Comparison of ENCODE assay signal across 11 cellular contexts in genomic region chr14:68518910-68519686, GRCh38.
A peak's percentile ranks its signal among the peaks of the same experiment; 100 is the strongest.
DNase-seq lines count a peak whose midpoint lies in the region; ATAC-seq and TF ChIP-seq lines count a peak whose summit lies in the region.
"Had no signal": no experiment of that assay in that cellular context is flagged by ENCODE, and none has a peak within 500 bp of the region (broad histone marks: within the 10 kb centered on the region; RNA-seq: fewer than 3 reads in every experiment).

No MANE protein-coding gene starts in this region.

- no peaks in the 10 kb centered on the region for H3K36me3 Mint-ChIP-seq in activated naive CD8-positive, alpha-beta T cell
- no peaks in the 10 kb centered on the region for H3K36me3 Mint-ChIP-seq in activated naive CD8-positive, alpha-beta T cell treated with anti-CD3 and anti-CD28 coated beads, Interleukin-2, amount 50 U/mL, for 24 hours (ENCODE audit: low read depth)
- H3K36me3 Mint-ChIP-seq in nephron (ENCODE audit: low read depth) = no peaks in the 10 kb centered on the region

- intact Hi-C loops in vagina (cut with DNase I) = no loop called here

- peaks cover 39% of the 10 kb centered on the region for H3K4me1 Mint-ChIP-seq in activated naive CD8-positive, alpha-beta T cell (ENCODE audit: low read depth)
- peaks cover 34% of the 10 kb centered on the region for H3K4me1 Mint-ChIP-seq in activated naive CD8-positive, alpha-beta T cell treated with anti-CD3 and anti-CD28 coated beads, Interleukin-2, amount 50 U/mL, for 24 hours
- peaks cover 92% of the 10 kb centered on the region for H3K4me1 Mint-ChIP-seq in nephron

- no peaks in the 10 kb centered on the region for H3K27me3 Mint-ChIP-seq in activated naive CD8-positive, alpha-beta T cell
- no peaks in the 10 kb centered on the region for H3K27me3 Mint-ChIP-seq in activated naive CD8-positive, alpha-beta T cell treated with anti-CD3 and anti-CD28 coated beads, Interleukin-2, amount 50 U/mL, for 24 hours
- H3K27me3 Mint-ChIP-seq in nephron (ENCODE audit: low read depth) = no peaks in the 10 kb centered on the region

- H3K27ac ChIP-seq in foreskin keratinocyte (peak overlapping the region; percentile 98), vagina (peak overlapping the region; percentile 79)

- no peak overlapping the region for H3K4me3 Mint-ChIP-seq in activated naive CD8-positive, alpha-beta T cell
- H3K4me3 Mint-ChIP-seq in activated naive CD8-positive, alpha-beta T cell treated with anti-CD3 and anti-CD28 coated beads, Interleukin-2, amount 50 U/mL, for 24 hours = no peak overlapping the region
- H3K4me3 Mint-ChIP-seq in nephron = peak overlapping the region in 2 of 3 experiments; percentile 21 to 56

- H3K27me3 ChIP-seq in foreskin keratinocyte (no peaks in the 10 kb centered on the region), vagina (no peaks in the 10 kb centered on the region)

- H3K4me3 ChIP-seq in vagina = no peak overlapping the region
- H3K4me3 ChIP-seq: HAP-1 had no signal

- TF ChIP-seq CTCF in foreskin keratinocyte (conservative IDR thresholded peaks at IDR 0.05) (no peak), nephron (IDR thresholded peaks at IDR 0.05; ENCODE audit: unreplicated experiment in 3 of 3) (no peak), vagina (IDR thresholded peaks at IDR 0.05) (no peak)

- peak overlapping the region; percentile 25 for H3K27ac Mint-ChIP-seq in activated naive CD8-positive, alpha-beta T cell
- H3K27ac Mint-ChIP-seq in activated naive CD8-positive, alpha-beta T cell treated with anti-CD3 and anti-CD28 coated beads, Interleukin-2, amount 50 U/mL, for 24 hours = no peak overlapping the region
- H3K27ac Mint-ChIP-seq in nephron = peak overlapping the region; percentile 97 to 100 (median 99)

- no peaks in the 10 kb centered on the region for H3K9me3 ChIP-seq in vagina
- H3K9me3 ChIP-seq: HAP-1 had no signal

- TF ChIP-seq POLR2A in vagina (IDR thresholded peaks at IDR 0.05) = no peak

- peaks cover 45% of the 10 kb centered on the region for H3K4me1 ChIP-seq in foreskin keratinocyte
- H3K4me1 ChIP-seq in vagina = peaks cover 82% of the 10 kb centered on the region
- H3K4me1 ChIP-seq: HAP-1 had no signal

- no peaks in the 10 kb centered on the region for H3K9me3 Mint-ChIP-seq in activated naive CD8-positive, alpha-beta T cell (ENCODE audit: low read depth)
- no peaks in the 10 kb centered on the region for H3K9me3 Mint-ChIP-seq in activated naive CD8-positive, alpha-beta T cell treated with anti-CD3 and anti-CD28 coated beads, Interleukin-2, amount 50 U/mL, for 24 hours
- no peaks in the 10 kb centered on the region for H3K9me3 Mint-ChIP-seq in nephron

- H3K36me3 ChIP-seq in vagina = no peaks in the 10 kb centered on the region
- H3K36me3 ChIP-seq: HAP-1 had no signal

- no peak for DNase-seq in activated naive CD8-positive, alpha-beta T cell treated with anti-CD3 and anti-CD28 coated beads, Interleukin-2, amount 50 U/mL, for 24 hours
- DNase-seq in foreskin keratinocyte = peak in 1 of 2 donors; percentile 63
- DNase-seq in vagina (ENCODE audit: extremely low spot score in 2 of 2) = peak in 1 of 2 donors; percentile 77
- no peak for DNase-seq in putamen (ENCODE audit: low spot score)
- DNase-seq in NCI-H1417 treated with DMSO at 0.1 percent for 48 hours (lab: John Stamatoyannopoulos, UW) = no peak
- DNase-seq: NCI-H526 treated with DMSO at 0.1 percent for 48 hours, occipital lobe had no signal

- ATAC-seq in activated naive CD8-positive, alpha-beta T cell treated with anti-CD3 and anti-CD28 coated beads, Interleukin-2, amount 50 U/mL, for 24 hours = no peak
- ATAC-seq in foreskin keratinocyte (no peak), GM21423 (IDR thresholded peaks at IDR 0.05; ENCODE audit: unreplicated experiment) (no peak)

Comparison
In these comparisons a context has a peak if more than half of its experiments do, and no peak if none do; other contexts are left out.
1. H3K4me3 Mint-ChIP-seq: peak in nephron (2 of 3); none in activated naive CD8-positive, alpha-beta T cell (single experiment) and activated naive CD8-positive, alpha-beta T cell treated with anti-CD3 and anti-CD28 coated beads, Interleukin-2, amount 50 U/mL, for 24 hours (single experiment).